18 cellular contexts compared by ENCODE assay signal in genomic region chr4:912548-913279, GRCh38. TPM values are rescaled to one million over a fixed set of nuclear protein-coding genes. Genes with fewer than 3 reads are reported as not detected.
DNase-seq lines count a peak whose midpoint lies in the region; ATAC-seq and TF ChIP-seq lines count a peak whose summit lies in the region.
"Had no signal": no experiment of that assay in that cellular context is flagged by ENCODE, and none has a peak within 500 bp of the region (broad histone marks: within the 10 kb centered on the region; RNA-seq: fewer than 3 reads in every experiment).

No MANE protein-coding gene starts in this region.

- intact Hi-C loops in psoas muscle (cut with DNase I): no loop called here

- H3K4me3 Mint-ChIP-seq in stimulated activated memory B cell treated with anti-CD40 and anti-IgM and Interleukin-4, amounts not matched to agents 10 μg/mL and 1 μg/mL and 100 μg/mL, for 72 hours: no peak overlapping the region
- H3K4me3 Mint-ChIP-seq: activated naive CD4-positive, alpha-beta T cell treated with anti-CD3 and anti-CD28 coated beads, Interleukin-2, amount 50 U/mL, for 24 hours; naive thymus-derived CD8-positive, alpha-beta T cell had no signal

- TF ChIP-seq CTCF in psoas muscle (IDR thresholded peaks at IDR 0.05): no peak

- H3K4me1 ChIP-seq in psoas muscle: no peaks in the 10 kb centered on the region
- H3K4me1 ChIP-seq: right atrium auricular region had no signal

- 80 to 83% (median 82%) methylated on average over 19 of the region's 19 CpGs for WGBS in psoas muscle, 3 donors

- peak; percentile 76 for DNase-seq in DMS53 treated with DMSO at 0.1 percent for 48 hours (lab: John Stamatoyannopoulos, UW; ENCODE audit: unreplicated experiment)
- DNase-seq in SW480 (ENCODE audit: low spot score): peak; percentile 94
- peak; percentile 71 for DNase-seq in epithelial cell of prostate (ENCODE audit: low read depth, low spot score)
- peak; percentile 7 to 51 for DNase-seq in psoas muscle
- DNase-seq in NOMO-1 (lab: John Stamatoyannopoulos, UW; ENCODE audit: unreplicated experiment in 2 of 2): no peak
- DNase-seq in NCI-H2081 (lab: John Stamatoyannopoulos, UW): no peak
- DNase-seq in AG08396 (ENCODE audit: low spot score): no peak
- DNase-seq: Calu3; central memory CD4-positive, alpha-beta T cell; erythroblast; NCI-H69; stimulated activated CD4-positive, alpha-beta T cell treated with anti-CD3 and anti-CD28 coated beads, Interleukin-4, amount 100 ng/mL, for 24 hours had no signal

- H3K27ac Mint-ChIP-seq in stimulated activated memory B cell treated with anti-CD40 and anti-IgM and Interleukin-4, amounts not matched to agents 10 μg/mL and 1 μg/mL and 100 μg/mL, for 72 hours: no peak overlapping the region
- H3K27ac Mint-ChIP-seq: activated naive CD4-positive, alpha-beta T cell treated with anti-CD3 and anti-CD28 coated beads, Interleukin-2, amount 50 U/mL, for 24 hours had no signal

- H3K9me3 ChIP-seq in psoas muscle: no peaks in the 10 kb centered on the region
- H3K9me3 ChIP-seq: right atrium auricular region had no signal

- peaks cover 3 to 47% of the 10 kb centered on the region in 2 donors for H3K36me3 ChIP-seq in psoas muscle (ENCODE audit: insufficient read depth in 1 of 2, low read depth in 1 of 2)

- H3K27ac ChIP-seq in epithelial cell of prostate: peak overlapping the region; percentile 94
- H3K27ac ChIP-seq in psoas muscle: no peak overlapping the region
- H3K27ac ChIP-seq: heart left ventricle, right atrium auricular region had no signal

- H3K27me3 Mint-ChIP-seq in stimulated activated memory B cell treated with anti-CD40 and anti-IgM and Interleukin-4, amounts not matched to agents 10 μg/mL and 1 μg/mL and 100 μg/mL, for 72 hours: no peaks in the 10 kb centered on the region
- H3K27me3 Mint-ChIP-seq: activated naive CD4-positive, alpha-beta T cell treated with anti-CD3 and anti-CD28 coated beads, Interleukin-2, amount 50 U/mL, for 24 hours; naive thymus-derived CD8-positive, alpha-beta T cell had no signal

- ATAC-seq in psoas muscle: no peak
- ATAC-seq in stimulated activated memory B cell treated with anti-CD40 and anti-IgM and Interleukin-4, amounts not matched to agents 10 μg/mL and 1 μg/mL and 100 μg/mL, for 72 hours: no peak
- ATAC-seq: heart left ventricle; naive thymus-derived CD8-positive, alpha-beta T cell; Panc1 had no signal

- H3K27me3 ChIP-seq in psoas muscle (ENCODE audit: insufficient read depth in 3 of 3, low read length in 2 of 3): no peaks in the 10 kb centered on the region
- H3K27me3 ChIP-seq: heart left ventricle, right atrium auricular region had no signal

- H3K36me3 Mint-ChIP-seq in stimulated activated memory B cell treated with anti-CD40 and anti-IgM and Interleukin-4, amounts not matched to agents 10 μg/mL and 1 μg/mL and 100 μg/mL, for 72 hours: peaks cover 39% of the 10 kb centered on the region

- peaks cover 42% of the 10 kb centered on the region for H3K4me1 Mint-ChIP-seq in stimulated activated memory B cell treated with anti-CD40 and anti-IgM and Interleukin-4, amounts not matched to agents 10 μg/mL and 1 μg/mL and 100 μg/mL, for 72 hours

- H3K4me3 ChIP-seq in psoas muscle: no peak overlapping the region
- H3K4me3 ChIP-seq: heart left ventricle, right atrium auricular region had no signal

- no peaks in the 10 kb centered on the region for H3K9me3 Mint-ChIP-seq in stimulated activated memory B cell treated with anti-CD40 and anti-IgM and Interleukin-4, amounts not matched to agents 10 μg/mL and 1 μg/mL and 100 μg/mL, for 72 hours
- H3K9me3 Mint-ChIP-seq: activated naive CD4-positive, alpha-beta T cell treated with anti-CD3 and anti-CD28 coated beads, Interleukin-2, amount 50 U/mL, for 24 hours had no signal

RNA-seq across cellular contexts. Expression of gene GAK, which starts 19.4 kb away (rescaled TPM):
- 10 to 100 TPM; 20.9 to 46.7 (median 29.9) TPM for total RNA-seq in psoas muscle
- 10 to 100 TPM; 25.7 to 55.8 (median 38.7) TPM for polyA plus RNA-seq in psoas muscle

RNA-seq across cellular contexts. Expression of gene TMEM175, which starts 19.5 kb away (rescaled TPM):
- total RNA-seq in psoas muscle: 10 to 100 TPM; 11.7 to 15.3 (median 14.7) TPM
- 10 to 100 TPM in 2 of 3 donors, 1 to 10 TPM in 1; 8.7 to 23.9 (median 13.8) TPM for polyA plus RNA-seq in psoas muscle

Comparison
In these comparisons a context has a peak if more than half of its experiments do, and no peak if none do; other contexts are left out.
1. DNase-seq: peak in DMS53 treated with DMSO at 0.1 percent for 48 hours (single experiment), SW480 (single experiment), epithelial cell of prostate (single experiment) and psoas muscle (2 of 2); none in NOMO-1 (0 of 2), NCI-H2081 (0 of 2) and AG08396 (single experiment).